9 cellular contexts compared by ENCODE assay signal in the genomic region with DNA sequence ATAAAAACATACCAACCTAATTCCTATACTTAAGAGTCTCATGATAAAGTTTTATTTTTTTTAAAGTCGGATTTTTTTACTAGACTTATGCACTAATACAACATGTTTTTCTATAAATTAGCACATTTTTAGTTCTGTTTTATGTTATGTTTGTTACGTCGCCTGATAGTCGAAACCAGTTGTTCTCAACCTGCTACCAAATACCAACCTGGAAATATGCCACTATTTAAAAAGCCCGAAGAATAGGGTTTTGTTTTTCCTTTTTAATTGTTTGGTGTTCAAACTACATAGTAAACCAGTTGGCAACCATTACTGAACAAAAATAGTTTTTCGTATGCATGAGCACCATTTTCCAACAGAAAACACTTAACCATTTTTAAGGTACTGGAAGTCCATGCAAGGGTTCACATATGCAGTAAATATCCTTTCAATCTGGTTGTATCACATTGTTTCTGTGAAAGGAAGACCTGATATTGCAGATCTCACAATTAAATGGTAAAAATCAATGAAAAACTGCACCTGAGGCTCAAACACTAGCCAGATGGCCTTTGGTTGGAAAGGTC. TPM values are rescaled to one million over a fixed set of nuclear protein-coding genes. Genes with fewer than 3 reads are reported as not detected.
DNase-seq lines count a peak whose midpoint lies in the region; ATAC-seq and TF ChIP-seq lines count a peak whose summit lies in the region.
"Had no signal": no experiment of that assay in that cellular context is flagged by ENCODE, and none has a peak within 500 bp of the region (broad histone marks: within the 10 kb centered on the region; RNA-seq: fewer than 3 reads in every experiment).

No MANE protein-coding gene starts in this region.

- H3K9ac ChIP-seq in mucosa of rectum (ENCODE audit: low read depth in 1 of 2, low read length in 2 of 2) = peak overlapping the region; percentile 68 to 83

- H3K9me3 ChIP-seq in left ventricle myocardium inferior (replicated peaks) (no peaks in the 10 kb centered on the region), mucosa of rectum (ENCODE audit: control insufficient read depth in 2 of 2, low read length in 2 of 2) (no peaks in the 10 kb centered on the region), vagina (no peaks in the 10 kb centered on the region)

- H3K27me3 ChIP-seq in left ventricle myocardium inferior (ENCODE audit: low read depth) (no peaks in the 10 kb centered on the region), mucosa of rectum (ENCODE audit: control insufficient read depth in 2 of 2, insufficient read depth in 2 of 2, low read length in 2 of 2) (no peaks in the 10 kb centered on the region), vagina (no peaks in the 10 kb centered on the region)

- ATAC-seq in Right ventricle myocardium superior (ENCODE audit: poor library complexity) = no peak

- H3K4me1 ChIP-seq in left ventricle myocardium inferior = peaks cover 53% of the 10 kb centered on the region
- H3K4me1 ChIP-seq in mucosa of rectum (ENCODE audit: control insufficient read depth in 2 of 2, insufficient read depth in 2 of 2, low read length in 2 of 2) = peaks cover 7 to 13% of the 10 kb centered on the region in 2 donors
- H3K4me1 ChIP-seq in vagina = peaks cover 26% of the 10 kb centered on the region

- DNase-seq in left ventricle myocardium inferior (no peak), Right ventricle myocardium superior (no peak), vagina (ENCODE audit: extremely low spot score in 2 of 2) (no peak), NCI-H1436 (lab: John Stamatoyannopoulos, UW) (no peak), NCI-H69 (lab: John Stamatoyannopoulos, UW) (no peak)
- no peak for DNase-seq in stimulated activated CD4-positive, alpha-beta T cell treated with anti-CD3 and anti-CD28 coated beads, Interleukin-1b, Interleukin-23, amount 100 ng/mL, for 48 hours
- DNase-seq: activated CD4-positive, CD25-positive, alpha-beta regulatory T cell treated with anti-CD3 and anti-CD28 coated beads, Interleukin-2, amount 50 U/mL, for 72 hours had no signal

- TF ChIP-seq POLR2A in vagina (IDR thresholded peaks at IDR 0.05) = no peak

- H3K4me3 ChIP-seq in left ventricle myocardium inferior (peak overlapping the region; percentile 92), mucosa of rectum (ENCODE audit: low read length in 2 of 2) (peak overlapping the region; percentile 81 to 88), vagina (peak overlapping the region; percentile 91)

- intact Hi-C loops in left ventricle myocardium inferior (cut with micrococcal nuclease) (loop anchor here (10.0 kb wide), 1 partner anchor 60 kb away; no protein-coding TSS in a partner anchor), Right ventricle myocardium superior (cut with DNase I) (loop anchor here (10.0 kb wide), 1 partner anchor 120 kb away; no protein-coding TSS in a partner anchor), vagina (cut with DNase I) (no loop called here)

- H3K27ac ChIP-seq in left ventricle myocardium inferior (replicated peaks) = peak overlapping the region; percentile 94
- H3K27ac ChIP-seq in cingulate gyrus (ENCODE audit: low read depth, low read length) = peak overlapping the region; percentile 90
- peak overlapping the region; percentile 79 to 82 for H3K27ac ChIP-seq in mucosa of rectum (ENCODE audit: low read depth in 2 of 2, low read length in 2 of 2)
- H3K27ac ChIP-seq in vagina = peak overlapping the region; percentile 94

- no peak for TF ChIP-seq CTCF in left ventricle myocardium inferior (IDR thresholded peaks at IDR 0.05; ENCODE audit: borderline replicate concordance)
- no peak for TF ChIP-seq CTCF in vagina (IDR thresholded peaks at IDR 0.05)

- no peaks in the 10 kb centered on the region for H3K36me3 ChIP-seq in left ventricle myocardium inferior
- no peaks in the 10 kb centered on the region for H3K36me3 ChIP-seq in mucosa of rectum (ENCODE audit: control insufficient read depth in 2 of 2, insufficient read depth in 2 of 2, low read length in 2 of 2)
- no peaks in the 10 kb centered on the region for H3K36me3 ChIP-seq in vagina

RNA-seq across cellular contexts. Expression of gene WDFY3, which starts 1.4 kb away (rescaled TPM):
- 48.7 TPM for total RNA-seq in left ventricle myocardium inferior
- total RNA-seq in Right ventricle myocardium superior = 34.2 TPM
- total RNA-seq in vagina = 67.8 TPM
